In genomic region chr14:91060472-91061308, GRCh38 we compare ENCODE assay signal across 1 cellular context.
A peak's percentile ranks its signal among the peaks of the same experiment; 100 is the strongest.
TF ChIP-seq lines count a peak whose summit lies in the region.

TSS of gene RPS6KA5 (minus strand) at chr14:91060641. CDS start at chr14:91060434, 207 bp downstream.

TF ChIP-seq in GM12878, 131 proteins besides CTCF, POLR2A, EP300 and RAD21 (continued from another document):
- TF ChIP-seq BACH1 (IDR thresholded peaks at IDR 0.05; ENCODE audit: borderline replicate concordance) (peak; percentile 38; the same call in 1 of the 2 replicates), CREM (IDR thresholded peaks at IDR 0.05; ENCODE audit: low read depth) (peak; percentile 92), IRF5 (IDR thresholded peaks at IDR 0.05; ENCODE audit: borderline replicate concordance) (no peak), TAF1 (IDR thresholded peaks at IDR 0.05; ENCODE audit: borderline replicate concordance, low read depth, low read length) (no peak), BMI1 (IDR thresholded peaks at IDR 0.05; ENCODE audit: borderline replicate concordance) (no peak), IRF4 (IDR thresholded peaks at IDR 0.05; ENCODE audit: low read depth, low read length) (no peak)
